In the genomic region with DNA sequence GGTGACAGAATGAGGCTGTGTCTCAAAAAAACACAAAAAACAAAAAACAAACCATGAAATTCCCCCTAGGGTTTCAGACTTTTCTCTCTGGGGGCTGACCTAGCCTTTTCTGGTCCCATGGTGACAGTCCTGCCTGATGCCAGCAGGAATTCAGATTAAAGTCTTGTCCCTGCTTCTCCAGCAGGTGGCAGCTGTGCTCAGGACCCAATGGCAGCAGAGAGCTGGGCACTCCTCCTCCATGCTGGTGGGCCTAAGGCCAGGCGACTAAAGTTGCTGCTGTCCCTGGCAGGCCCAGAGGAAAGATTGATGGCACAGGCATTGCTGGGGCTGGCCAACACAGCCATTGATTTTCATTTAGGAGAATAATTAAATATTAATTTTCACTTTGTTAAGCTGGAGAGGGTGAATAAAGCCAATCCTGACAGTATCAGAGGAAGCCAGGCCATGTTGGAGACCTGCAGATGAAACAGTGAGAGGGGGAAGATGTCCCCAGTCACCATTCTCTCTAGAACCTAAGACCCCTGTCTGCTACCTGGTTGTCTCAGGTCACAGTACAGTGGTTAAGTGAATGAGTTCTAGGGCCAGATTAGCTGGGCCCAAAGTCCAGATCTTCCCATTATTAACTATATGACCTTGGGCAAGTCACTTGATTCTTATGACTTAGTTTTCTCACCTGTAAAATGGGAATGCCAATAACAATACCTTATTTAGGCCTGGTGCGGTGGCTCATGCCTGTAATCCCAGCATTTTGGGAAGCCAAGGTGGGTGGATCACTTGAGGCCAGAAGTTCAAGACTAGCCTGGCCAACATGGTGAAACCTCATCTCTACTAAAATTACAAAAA, we compare ENCODE assay signal across 9 cellular contexts. TPM values are rescaled to one million over a fixed set of nuclear protein-coding genes. Genes with fewer than 3 reads are reported as not detected.
DNase-seq lines count a peak whose midpoint lies in the region; ATAC-seq, FAIRE-seq and TF ChIP-seq lines count a peak whose summit lies in the region.
"Had no signal": no experiment of that assay in that cellular context is flagged by ENCODE, and none has a peak within 500 bp of the region (broad histone marks: within the 10 kb centered on the region; RNA-seq: fewer than 3 reads in every experiment).

No MANE protein-coding gene starts in this region.

- DNase-seq in DMS79 treated with DMSO at 0.1 percent for 48 hours (lab: John Stamatoyannopoulos, UW) = peak; percentile 2
- DNase-seq in DMS79 (lab: John Stamatoyannopoulos, UW) = no peak
- DNase-seq in HTR-8/SVneo (ENCODE audit: insufficient read length, low spot score) = peak; percentile 91
- peak; percentile 50 for DNase-seq in activated T-cell treated with anti-CD3 and anti-CD28 coated beads for 4 hours
- DNase-seq in fibroblast of gingiva (ENCODE audit: low read depth) = peak; percentile 78
- DNase-seq in thoracic aorta (ENCODE audit: low spot score) = no peak

- H3F3A ChIP-seq in neural cell (ENCODE audit: insufficient read depth, low read length, poor library complexity, severe bottlenecking) = no peaks in the 10 kb centered on the region

- H3K4me3 ChIP-seq in OCI-LY3 (ENCODE audit: low read length) = no peak overlapping the region
- H3K4me3 ChIP-seq in neural cell (ENCODE audit: low read length) = no peak overlapping the region
- H3K4me3 ChIP-seq in thoracic aorta = no peak overlapping the region

- H2AFZ ChIP-seq in OCI-LY3 (ENCODE audit: low read depth, low read length) (no peak overlapping the region), neural cell (ENCODE audit: low read depth, low read length) (no peak overlapping the region)

- TF ChIP-seq RAD21 in neural cell (conservative IDR thresholded peaks at IDR 0.05) = peak; percentile 63

- H3K27ac ChIP-seq in OCI-LY3 (ENCODE audit: low read length) (no peak overlapping the region), neural cell (ENCODE audit: low read length) (no peak overlapping the region), thoracic aorta (no peak overlapping the region)

- H3K27me3 ChIP-seq in OCI-LY3 (ENCODE audit: low read depth, low read length) (peaks cover 13% of the 10 kb centered on the region), neural cell (ENCODE audit: insufficient read depth, low read depth, low read length) (no peaks in the 10 kb centered on the region), thoracic aorta (replicated peaks; ENCODE audit: insufficient read depth) (no peaks in the 10 kb centered on the region)

- H3K9ac ChIP-seq in OCI-LY3 (ENCODE audit: low read length) (no peak overlapping the region), neural cell (ENCODE audit: low read length) (no peak overlapping the region)

- H3K4me1 ChIP-seq in OCI-LY3 (ENCODE audit: low read length) (no peaks in the 10 kb centered on the region), thoracic aorta (ENCODE audit: control insufficient read depth in 1 of 2, low read depth in 2 of 2) (no peaks in the 10 kb centered on the region)

- TF ChIP-seq EP300 in neural cell (conservative IDR thresholded peaks at IDR 0.05; ENCODE audit: poor library complexity, severe bottlenecking) = no peak

- no peaks in the 10 kb centered on the region for H4K20me1 ChIP-seq in OCI-LY3 (ENCODE audit: insufficient read depth, low read length)
- no peaks in the 10 kb centered on the region for H4K20me1 ChIP-seq in neural cell (ENCODE audit: insufficient read depth)

- H3K79me2 ChIP-seq in OCI-LY3 (ENCODE audit: low read length) (no peaks in the 10 kb centered on the region), neural cell (replicated peaks; ENCODE audit: insufficient read depth, low read length) (peaks cover 4% of the 10 kb centered on the region)

- peak; percentile 93 for FAIRE-seq in HTR-8/SVneo (lab: Jason Lieb, UNC)
- FAIRE-seq: A204.1 had no signal

- no peaks in the 10 kb centered on the region for H3K36me3 ChIP-seq in OCI-LY3 (replicated peaks; ENCODE audit: low read depth, low read length)
- no peaks in the 10 kb centered on the region for H3K36me3 ChIP-seq in neural cell (ENCODE audit: insufficient read depth, low read length)
- no peaks in the 10 kb centered on the region for H3K36me3 ChIP-seq in thoracic aorta

- TF ChIP-seq CTCF in OCI-LY3 (IDR thresholded peaks at IDR 0.05; ENCODE audit: low read depth, low read length) (peak; percentile 83), neural cell (IDR thresholded peaks at IDR 0.05; ENCODE audit: poor library complexity, severe bottlenecking) (peak; percentile 72), thoracic aorta (IDR thresholded peaks at IDR 0.05) (peak; percentile 45)

- no peak overlapping the region for H3K4me2 ChIP-seq in OCI-LY3 (ENCODE audit: low read length)
- H3K4me2 ChIP-seq in neural cell (ENCODE audit: low read length) = no peak overlapping the region

- ATAC-seq in thoracic aorta (ENCODE audit: insufficient number of reproducible peaks, low FRiP score, low read depth) = no peak

- H3K9me3 ChIP-seq in OCI-LY3 (ENCODE audit: insufficient read depth, low read length) (no peaks in the 10 kb centered on the region), neural cell (ENCODE audit: low read length) (no peaks in the 10 kb centered on the region), thoracic aorta (no peaks in the 10 kb centered on the region)

- H3K9me2 ChIP-seq in neural cell (ENCODE audit: insufficient read depth, low read length) = no peaks in the 10 kb centered on the region

TF ChIP-seq in neural cell, 6 proteins besides CTCF, POLR2A, EP300 and RAD21:
- TF ChIP-seq MXI1 (conservative IDR thresholded peaks at IDR 0.05; ENCODE audit: poor library complexity, severe bottlenecking) (no peak), SMC3 (conservative IDR thresholded peaks at IDR 0.05; ENCODE audit: poor library complexity) (peak; percentile 69)

RNA-seq across cellular contexts. Expression of a gene that starts 7.1 kb away (rescaled TPM):
- 68.6 and 90.1 TPM in 2 replicates for polyA plus RNA-seq in neural cell
- polyA minus RNA-seq in neural cell = 36.9 and 40.2 TPM in 2 replicates
- total RNA-seq in thoracic aorta = 1 to 10 TPM; 2.3 to 4.1 TPM

RNA-seq across cellular contexts. Expression of a gene that starts 40.5 kb away (rescaled TPM):
- 200 and 218 TPM in 2 replicates for polyA plus RNA-seq in neural cell
- polyA minus RNA-seq in neural cell = 138 and 150 TPM in 2 replicates
- total RNA-seq in thoracic aorta = 10 to 100 TPM; 44.0 to 49.9 TPM

Comparison
In these comparisons a context has a peak if more than half of its experiments do, and no peak if none do; other contexts are left out.
1. DNase-seq: peak in DMS79 treated with DMSO at 0.1 percent for 48 hours (single experiment), HTR-8/SVneo (single experiment), activated T-cell treated with anti-CD3 and anti-CD28 coated beads for 4 hours (single experiment) and fibroblast of gingiva (single experiment); none in DMS79 (single experiment) and thoracic aorta (single experiment).
2. Peak in every context shown above with its lines, with median percentiles within 50 percentile points of each other: CTCF ChIP-seq.